Comparison of ENCODE assay signal across 8 cellular contexts in genomic region chr7:75074262-75074641, GRCh38. TPM values are rescaled to one million over a fixed set of nuclear protein-coding genes. Genes with fewer than 3 reads are reported as not detected.
A peak's percentile ranks its signal among the peaks of the same experiment; 100 is the strongest.
DNase-seq lines count a peak whose midpoint lies in the region; ATAC-seq and TF ChIP-seq lines count a peak whose summit lies in the region.
"Not testable (repeated sequence)": the region's sequence is repeated elsewhere in the genome, so short reads cannot be mapped to it uniquely, and the experiment has no call there.

No MANE protein-coding gene starts in this region.

- not testable (repeated sequence) for ATAC-seq in RWPE2 (ENCODE audit: low read depth); naive thymus-derived CD8-positive, alpha-beta T cell
- peak in 4 of 8 donors; percentile 2 to 9 (median 4) for ATAC-seq in heart right ventricle

- intact Hi-C loops in dorsolateral prefrontal cortex (cut with DNase I); heart right ventricle (cut with DNase I); spleen (cut with DNase I; ENCODE audit: low total_unique reads): not testable (repeated sequence)

- not testable (repeated sequence) for H3K27me3 ChIP-seq in HAP-1 (ENCODE audit: low read depth); RWPE2 (ENCODE audit: insufficient read depth, poor library complexity, severe bottlenecking); dorsolateral prefrontal cortex; heart right ventricle; spleen (replicated peaks in 1 of 7)

- H3K4me3 Mint-ChIP-seq in activated naive CD4-positive, alpha-beta T cell treated with anti-CD3 and anti-CD28 coated beads, Interleukin-2, amount 10 ng/mL, durations not matched to agents 7 days and 5 days = peak overlapping the region; percentile 96
- H3K4me3 Mint-ChIP-seq in naive thymus-derived CD8-positive, alpha-beta T cell = peak overlapping the region; percentile 89 to 98 (median 92)

- POLR2A ChIA-PET in AG04449 (lab: Yijun Ruan, JAX) = not testable (repeated sequence)
- POLR2A ChIA-PET in naive thymus-derived CD8-positive, alpha-beta T cell (lab: Charles Lee) = interaction anchor here (1.8 kb wide), 1 partner anchor 973 kb away, joined by 5 read pairs; the partner anchor contains the start of genes MDH2 and STYXL1

- peak overlapping the region; percentile 68 for H3K27ac ChIP-seq in RWPE2 (ENCODE audit: poor library complexity, severe bottlenecking)
- H3K27ac ChIP-seq in dorsolateral prefrontal cortex = peak overlapping the region in 57 of 59 donors; percentile 57 to 97 (median 92)
- H3K27ac ChIP-seq in heart right ventricle = peak overlapping the region in 9 of 10 donors; percentile 84 to 97 (median 95)
- peak overlapping the region; percentile 84 to 96 (median 92) for H3K27ac ChIP-seq in spleen

- not testable (repeated sequence) for DNase-seq in AG04449 (ENCODE audit: low read depth, low spot score); HAP-1 (ENCODE audit: low spot score in 2 of 2); RWPE2 (ENCODE audit: low spot score); activated naive CD4-positive, alpha-beta T cell treated with anti-CD3 and anti-CD28 coated beads, Interleukin-2, amount 10 ng/mL, durations not matched to agents 7 days and 5 days; heart right ventricle; naive thymus-derived CD8-positive, alpha-beta T cell; spleen
- peak in 1 of 10 donors; percentile 4 for DNase-seq in dorsolateral prefrontal cortex

- H3K4me1 Mint-ChIP-seq in activated naive CD4-positive, alpha-beta T cell treated with anti-CD3 and anti-CD28 coated beads, Interleukin-2, amount 10 ng/mL, durations not matched to agents 7 days and 5 days = peaks cover 20% of the 10 kb centered on the region
- peaks cover 4 to 15% (median 10%) of the 10 kb centered on the region in 4 donors for H3K4me1 Mint-ChIP-seq in naive thymus-derived CD8-positive, alpha-beta T cell

- not testable (repeated sequence) for H3K36me3 Mint-ChIP-seq in activated naive CD4-positive, alpha-beta T cell treated with anti-CD3 and anti-CD28 coated beads, Interleukin-2, amount 10 ng/mL, durations not matched to agents 7 days and 5 days
- peaks cover 0 to 18% (median 3%) of the 10 kb centered on the region in 3 donors for H3K36me3 Mint-ChIP-seq in naive thymus-derived CD8-positive, alpha-beta T cell

- H3K4me3 ChIP-seq in AG04449 (ENCODE audit: low read depth, low read length) (peak overlapping the region; percentile 82), HAP-1 (peak overlapping the region; percentile 62), RWPE2 (ENCODE audit: severe bottlenecking) (peak overlapping the region; percentile 73), dorsolateral prefrontal cortex (peak overlapping the region; percentile 70 to 98 (median 88)), heart right ventricle (peak overlapping the region; percentile 63 to 98 (median 89)), spleen (peak overlapping the region; percentile 71 to 99 (median 86))

- H3K36me3 ChIP-seq in HAP-1 (replicated peaks) (peaks cover 14% of the 10 kb centered on the region), RWPE2 (ENCODE audit: low read depth) (peaks cover 25% of the 10 kb centered on the region), heart right ventricle (peaks cover 0 to 24% (median 14%) of the 10 kb centered on the region in 9 donors), spleen (peaks cover 0 to 23% (median 18%) of the 10 kb centered on the region in 6 donors)

- H3K9me3 Mint-ChIP-seq in activated naive CD4-positive, alpha-beta T cell treated with anti-CD3 and anti-CD28 coated beads, Interleukin-2, amount 10 ng/mL, durations not matched to agents 7 days and 5 days; naive thymus-derived CD8-positive, alpha-beta T cell: not testable (repeated sequence)

- in situ Hi-C loops in HAP-1 (cut with MboI; ENCODE audit: low sequenced_read_pairs) = loop anchor here (25.0 kb wide), 1 partner anchor 688 kb away; the partner anchor contains the start of gene CCL26

- TF ChIP-seq CTCF in AG04449 (IDR thresholded peaks at IDR 0.05; ENCODE audit: insufficient read depth, low read length, missing control alignments); RWPE2 (IDR thresholded peaks at IDR 0.05; ENCODE audit: poor library complexity, severe bottlenecking); dorsolateral prefrontal cortex (IDR thresholded peaks at IDR 0.05 in 54 of 56, conservative IDR thresholded peaks at IDR 0.05 in 2 of 56; ENCODE audit: low read depth in 1 of 56, partially characterized antibody in 56 of 56); heart right ventricle (IDR thresholded peaks at IDR 0.05); spleen (IDR thresholded peaks at IDR 0.05 in 8 of 11, conservative IDR thresholded peaks at IDR 0.05 in 3 of 11): not testable (repeated sequence)

- H3K9me3 ChIP-seq in HAP-1; RWPE2 (ENCODE audit: severe bottlenecking); heart right ventricle; spleen: not testable (repeated sequence)

- WGBS in heart right ventricle, 2 donors = 75 to 84% methylated on average over 5 of the region's 8 CpGs
- WGBS in spleen, 5 donors = 70 to 90% (median 85%) methylated on average over 5 to 6 of the region's 8 CpGs

- CTCF ChIA-PET in AG04449 (lab: Yijun Ruan, JAX); activated naive CD4-positive, alpha-beta T cell treated with anti-CD3 and anti-CD28 coated beads, Interleukin-2, amount 10 ng/mL, durations not matched to agents 7 days and 5 days (lab: Charles Lee): not testable (repeated sequence)

- H3K4me1 ChIP-seq in HAP-1; RWPE2 (ENCODE audit: insufficient read depth, poor library complexity, severe bottlenecking): not testable (repeated sequence)
- H3K4me1 ChIP-seq in heart right ventricle (peaks cover 0 to 16% (median 10%) of the 10 kb centered on the region in 9 donors), spleen (peaks cover 10 to 32% (median 15%) of the 10 kb centered on the region in 6 donors)

- peak overlapping the region; percentile 92 for H3K27ac Mint-ChIP-seq in activated naive CD4-positive, alpha-beta T cell treated with anti-CD3 and anti-CD28 coated beads, Interleukin-2, amount 10 ng/mL, durations not matched to agents 7 days and 5 days
- peak overlapping the region; percentile 92 to 99 (median 96) for H3K27ac Mint-ChIP-seq in naive thymus-derived CD8-positive, alpha-beta T cell

- not testable (repeated sequence) for TF ChIP-seq POLR2A in spleen (IDR thresholded peaks at IDR 0.05)

- H3K27me3 Mint-ChIP-seq in activated naive CD4-positive, alpha-beta T cell treated with anti-CD3 and anti-CD28 coated beads, Interleukin-2, amount 10 ng/mL, durations not matched to agents 7 days and 5 days; naive thymus-derived CD8-positive, alpha-beta T cell: not testable (repeated sequence)

RNA-seq across cellular contexts. Expression of gene RCC1L, which starts 0.7 kb away (rescaled TPM):
- total RNA-seq in dorsolateral prefrontal cortex (10 to 100 TPM; 17.7 to 32.1 (median 24.3) TPM), heart right ventricle (10 to 100 TPM; 43.2 to 61.6 (median 51.7) TPM), spleen (10 to 100 TPM; 30.4 to 38.0 (median 32.7) TPM)
- polyA plus RNA-seq in heart right ventricle (10 to 100 TPM; 36.3 to 38.1 TPM), spleen (10 to 100 TPM; 18.7 to 34.4 (median 28.4) TPM)
- total RNA-seq in naive thymus-derived CD8-positive, alpha-beta T cell = 10 to 100 TPM; 29.3 to 30.0 TPM
- 10 to 100 TPM; 29.2 to 42.7 (median 34.0) TPM for polyA plus RNA-seq in naive thymus-derived CD8-positive, alpha-beta T cell

RNA-seq across cellular contexts. Expression of gene GTF2IRD2B, which starts 18.1 kb away (rescaled TPM):
- total RNA-seq in dorsolateral prefrontal cortex = 10 to 100 TPM; 17.8 to 75.2 (median 36.7) TPM
- 10 to 100 TPM; 26.8 to 44.6 (median 33.7) TPM for total RNA-seq in heart right ventricle
- 10 to 100 TPM; 13.4 to 29.5 TPM for polyA plus RNA-seq in heart right ventricle
- 100 to 1,000 TPM; 104 to 107 TPM for total RNA-seq in naive thymus-derived CD8-positive, alpha-beta T cell
- polyA plus RNA-seq in naive thymus-derived CD8-positive, alpha-beta T cell = 10 to 100 TPM; 28.9 to 41.4 (median 35.5) TPM
- total RNA-seq in spleen = 10 to 100 TPM; 33.8 to 65.4 (median 49.2) TPM
- 10 to 100 TPM; 10.1 to 13.8 (median 13.1) TPM for polyA plus RNA-seq in spleen
